8 cellular contexts compared by ENCODE assay signal in genomic region chr13:23889598-23890224, GRCh38. TPM values are rescaled to one million over a fixed set of nuclear protein-coding genes. Genes with fewer than 3 reads are reported as not detected.
DNase-seq lines count a peak whose midpoint lies in the region; ATAC-seq and TF ChIP-seq lines count a peak whose summit lies in the region.

No MANE protein-coding gene starts in this region.

- H3K27me3 Mint-ChIP-seq in naive thymus-derived CD4-positive, alpha-beta T cell = no peaks in the 10 kb centered on the region

- H3K4me1 ChIP-seq in naive thymus-derived CD4-positive, alpha-beta T cell (ENCODE audit: control insufficient read depth in 2 of 2, insufficient read depth in 2 of 2, low read length in 2 of 2) = peaks cover 0 to 5% of the 10 kb centered on the region in 2 donors

- H3K4me1 Mint-ChIP-seq in naive thymus-derived CD4-positive, alpha-beta T cell = peaks cover 12 to 31% (median 25%) of the 10 kb centered on the region in 7 donors

- peak overlapping the region; percentile 76 for H3K27ac ChIP-seq in caudate nucleus (ENCODE audit: low read depth, low read length)
- peak overlapping the region; percentile 70 for H3K27ac ChIP-seq in naive thymus-derived CD4-positive, alpha-beta T cell (ENCODE audit: low read depth, low read length)

- peaks cover 0 to 4% (median 0%) of the 10 kb centered on the region in 3 experiments for H3K36me3 ChIP-seq in naive thymus-derived CD4-positive, alpha-beta T cell (ENCODE audit: control insufficient read depth in 2 of 3, insufficient read depth in 3 of 3, low read length in 3 of 3)

- peak overlapping the region; percentile 72 to 92 (median 84) for H3K27ac Mint-ChIP-seq in naive thymus-derived CD4-positive, alpha-beta T cell

- peaks cover 0 to 5% (median 4%) of the 10 kb centered on the region in 5 donors for H3K36me3 Mint-ChIP-seq in naive thymus-derived CD4-positive, alpha-beta T cell

- H3K4me3 Mint-ChIP-seq in naive thymus-derived CD4-positive, alpha-beta T cell = peak overlapping the region; percentile 85 to 96 (median 92)

- peak; percentile 40 for DNase-seq in NCI-H1092 treated with DMSO at 0.1 percent for 48 hours (lab: John Stamatoyannopoulos, UW)
- DNase-seq in NCI-H1092 (lab: John Stamatoyannopoulos, UW) = no peak
- DNase-seq in NCI-H446 treated with DMSO at 0.1 percent for 48 hours (lab: John Stamatoyannopoulos, UW) = peak; percentile 13
- peak in 3 of 61 donors; percentile 18 to 69 (median 52) for DNase-seq in caudate nucleus (lab: John Stamatoyannopoulos, UW)
- no peak for DNase-seq in naive thymus-derived CD4-positive, alpha-beta T cell
- DNase-seq in NCI-H146 treated with DMSO at 0.1 percent for 48 hours (lab: John Stamatoyannopoulos, UW; ENCODE audit: unreplicated experiment) = no peak
- DNase-seq in GM10248 (ENCODE audit: extremely low spot score) = no peak

- no peaks in the 10 kb centered on the region for H3K27me3 ChIP-seq in naive thymus-derived CD4-positive, alpha-beta T cell (ENCODE audit: control insufficient read depth in 2 of 2, insufficient read depth in 2 of 2, low read length in 2 of 2)

- peak; percentile 7 for ATAC-seq in GM21737 (IDR thresholded peaks at IDR 0.05; ENCODE audit: unreplicated experiment)
- ATAC-seq in naive thymus-derived CD4-positive, alpha-beta T cell = no peak

- CTCF ChIA-PET in naive thymus-derived CD4-positive, alpha-beta T cell (lab: Charles Lee) = interaction anchor here (0.7 to 2.2 kb wide), 3 partner anchors 71 to 423 kb away, joined by 3 to 8 read pairs (median 5); no protein-coding TSS in a partner anchor
- CTCF ChIA-PET in GM10248 (lab: Yijun Ruan, JAX) = interaction anchor here (0.7 to 2.9 kb wide), 35 partner anchors 9 to 565 kb away, joined by 3 to 24 read pairs (median 4); no protein-coding TSS in a partner anchor

- H3K4me3 ChIP-seq in naive thymus-derived CD4-positive, alpha-beta T cell (ENCODE audit: low read length) = peak overlapping the region; percentile 88

- no peak for TF ChIP-seq CTCF in GM10248 (IDR thresholded peaks at IDR 0.05; ENCODE audit: control extremely low read depth, extremely low read depth, low read depth, missing control alignments)

- H3K9me3 Mint-ChIP-seq in naive thymus-derived CD4-positive, alpha-beta T cell = no peaks in the 10 kb centered on the region

- POLR2A ChIA-PET in naive thymus-derived CD4-positive, alpha-beta T cell (lab: Charles Lee) = interaction anchor here (0.5 to 1.0 kb wide), 3 partner anchors 307 to 512 kb away, joined by 3 read pairs; no protein-coding TSS in a partner anchor
- POLR2A ChIA-PET in GM10248 (lab: Yijun Ruan, JAX) = no interaction called here

- intact Hi-C loops in naive thymus-derived CD4-positive, alpha-beta T cell (cut with micrococcal nuclease) = loop anchor here (1.0 to 5.0 kb wide), 14 partner anchors 18 to 1397 kb away; partner anchors contain the start of genes SPATA13 (in 2 of the 2), MTMR6 (in 1 of the 2) and PARP4 (in 1 of the 2)

- H3K9me3 ChIP-seq in naive thymus-derived CD4-positive, alpha-beta T cell (ENCODE audit: control insufficient read depth in 2 of 3, low read length in 3 of 3) = no peaks in the 10 kb centered on the region

RNA-seq across cellular contexts. Expression of gene MIPEP, which starts 0.5 kb away (rescaled TPM):
- 10 to 100 TPM in 1 of 5 experiments, 1 to 10 TPM in 4; 8.0 to 10.5 (median 9.2) TPM for total RNA-seq in naive thymus-derived CD4-positive, alpha-beta T cell
- polyA plus RNA-seq in naive thymus-derived CD4-positive, alpha-beta T cell = 10 to 100 TPM; 19.1 to 20.7 TPM

RNA-seq across cellular contexts. Expression of gene C1QTNF9B, which starts 7.6 kb away (rescaled TPM):
- not detected for total RNA-seq in naive thymus-derived CD4-positive, alpha-beta T cell
- polyA plus RNA-seq in naive thymus-derived CD4-positive, alpha-beta T cell = not detected

Comparison
In these comparisons a context has a peak if more than half of its experiments do, and no peak if none do; other contexts are left out.
1. DNase-seq: peak in NCI-H1092 treated with DMSO at 0.1 percent for 48 hours (single experiment) and NCI-H446 treated with DMSO at 0.1 percent for 48 hours (single experiment); none in NCI-H1092 (single experiment), naive thymus-derived CD4-positive, alpha-beta T cell (0 of 9), NCI-H146 treated with DMSO at 0.1 percent for 48 hours (single experiment) and GM10248 (single experiment).